Comparison of ENCODE assay signal across 8 cellular contexts in genomic region chr4:6943012-6943869, GRCh38. TPM values are rescaled to one million over a fixed set of nuclear protein-coding genes. Genes with fewer than 3 reads are reported as not detected.
A peak's percentile ranks its signal among the peaks of the same experiment; 100 is the strongest.
DNase-seq lines count a peak whose midpoint lies in the region; ATAC-seq and TF ChIP-seq lines count a peak whose summit lies in the region.

No MANE protein-coding gene starts in this region.

- H3K4me3 ChIP-seq in OCI-LY7 (ENCODE audit: low read depth, low read length, poor library complexity, severe bottlenecking) (peak overlapping the region; percentile 38), endodermal cell (ENCODE audit: low read length) (no peak overlapping the region), neural progenitor cell (no peak overlapping the region)

- peaks cover 44% of the 10 kb centered on the region for H3K4me1 Mint-ChIP-seq in endodermal cell
- H3K4me1 Mint-ChIP-seq in neural progenitor cell, result peaks cover 68% of the 10 kb centered on the region

- H3K27ac Mint-ChIP-seq in endodermal cell, result peak overlapping the region; percentile 65
- H3K27ac Mint-ChIP-seq in neural progenitor cell, result peak overlapping the region; percentile 67

- H4K20me1 ChIP-seq in OCI-LY7 (ENCODE audit: insufficient read depth, low read length) (no peaks in the 10 kb centered on the region), neural progenitor cell (ENCODE audit: low read depth) (peaks cover 76% of the 10 kb centered on the region)

- H3K9me3 Mint-ChIP-seq in endodermal cell (no peaks in the 10 kb centered on the region), neural progenitor cell (peaks cover 2% of the 10 kb centered on the region)

- H3K9ac ChIP-seq in endodermal cell (ENCODE audit: extremely low read depth, low read length, poor library complexity, severe bottlenecking), result no peak overlapping the region
- no peak overlapping the region for H3K9ac ChIP-seq in neural progenitor cell

- H3K79me2 ChIP-seq in OCI-LY7 (ENCODE audit: insufficient read depth, low read depth, low read length) (no peaks in the 10 kb centered on the region), neural progenitor cell (ENCODE audit: low read depth) (peaks cover 40% of the 10 kb centered on the region)

- no peaks in the 10 kb centered on the region for H3K27me3 Mint-ChIP-seq in endodermal cell (ENCODE audit: insufficient read depth)
- no peaks in the 10 kb centered on the region for H3K27me3 Mint-ChIP-seq in neural progenitor cell (ENCODE audit: insufficient read depth, low read depth)

- H3K4me1 ChIP-seq in OCI-LY7 (ENCODE audit: insufficient read depth, low read length, poor library complexity, severe bottlenecking) (peaks cover 53% of the 10 kb centered on the region), endodermal cell (ENCODE audit: control insufficient read depth, insufficient read depth, low read length) (peaks cover 11% of the 10 kb centered on the region), neural progenitor cell (peaks cover 53% of the 10 kb centered on the region)

- H3K36me3 Mint-ChIP-seq in endodermal cell (ENCODE audit: low read depth), result no peaks in the 10 kb centered on the region
- H3K36me3 Mint-ChIP-seq in neural progenitor cell, result peaks cover 10% of the 10 kb centered on the region

- BruUV-seq in OCI-LY7 (replicated peaks; lab: Mats Ljungman, UMichigan), result no TSS peak

- ATAC-seq in HG03378 (IDR thresholded peaks at IDR 0.05; ENCODE audit: unreplicated experiment), result no peak
- no peak for ATAC-seq in HG02840 (IDR thresholded peaks at IDR 0.05; ENCODE audit: low FRiP score, unreplicated experiment)

- POLR2A ChIA-PET in OCI-LY7 (lab: Charles Lee), result interaction anchor here (0.7 to 2.0 kb wide), 4 partner anchors 20 to 1198 kb away, joined by 3 to 6 read pairs (median 4); partner anchors contain the start of gene TBC1D14

- 80 to 85% methylated on average over 5 to 19 of the region's 19 CpGs for WGBS in endodermal cell (ENCODE audit: insufficient coverage in 1 of 2, insufficient read length in 1 of 2), 2 experiments

- H3K36me3 ChIP-seq in OCI-LY7 (ENCODE audit: insufficient read depth, low read length) (no peaks in the 10 kb centered on the region; the same call in 1 of the 2 replicates), endodermal cell (ENCODE audit: control insufficient read depth, insufficient read depth, low read length) (no peaks in the 10 kb centered on the region), neural progenitor cell (no peaks in the 10 kb centered on the region)

- CTCF ChIA-PET in OCI-LY7 (lab: Charles Lee; ENCODE audit: unreplicated experiment), result no interaction called here

- TF ChIP-seq CTCF in OCI-LY7 (conservative IDR thresholded peaks at IDR 0.05; ENCODE audit: low read length) (no peak), endodermal cell (conservative IDR thresholded peaks at IDR 0.05) (peak; percentile 14), neural progenitor cell (IDR thresholded peaks at IDR 0.05) (no peak)

- intact Hi-C loops in OCI-LY7 (cut with micrococcal nuclease; ENCODE audit: unreplicated experiment), result no loop called here

- H3F3A ChIP-seq in neural progenitor cell (ENCODE audit: low read depth), result peaks cover 11% of the 10 kb centered on the region

- DNase-seq in CD1c-positive myeloid dendritic cell (ENCODE audit: extremely low spot score) (peak; percentile 9), OCI-LY7 (ENCODE audit: low spot score) (no peak), endodermal cell (peak; percentile 76), neural progenitor cell (ENCODE audit: low spot score) (peak; percentile 41), DMS79 (lab: John Stamatoyannopoulos, UW) (no peak)
- DNase-seq in activated effector memory CD4-positive, alpha-beta T cell treated with anti-CD3 and anti-CD28 coated beads, Interleukin-2, amount 50 U/mL, for 16 hours, result no peak

- H3K9me3 ChIP-seq in OCI-LY7 (ENCODE audit: low read length) (no peaks in the 10 kb centered on the region), endodermal cell (ENCODE audit: control insufficient read depth, low read length) (no peaks in the 10 kb centered on the region), neural progenitor cell (ENCODE audit: low read depth) (no peaks in the 10 kb centered on the region)

- peak overlapping the region; percentile 78 for H3K4me2 ChIP-seq in OCI-LY7 (ENCODE audit: low read length)
- no peak overlapping the region for H3K4me2 ChIP-seq in neural progenitor cell

- no peaks in the 10 kb centered on the region for H3K27me3 ChIP-seq in endodermal cell (ENCODE audit: control insufficient read depth, insufficient read depth, low read length, poor library complexity, severe bottlenecking)
- H3K27me3 ChIP-seq in neural progenitor cell, result no peaks in the 10 kb centered on the region

- H3K4me3 Mint-ChIP-seq in endodermal cell (no peak overlapping the region), neural progenitor cell (no peak overlapping the region)

- no peaks in the 10 kb centered on the region for H3K9me2 ChIP-seq in OCI-LY7 (ENCODE audit: insufficient read depth, low read length)

- H3K27ac ChIP-seq in OCI-LY7 (ENCODE audit: low read depth, low read length, poor library complexity, severe bottlenecking) (peak overlapping the region; percentile 76), endodermal cell (ENCODE audit: low read depth, low read length) (no peak overlapping the region), neural progenitor cell (no peak overlapping the region)

- H2AFZ ChIP-seq in OCI-LY7 (ENCODE audit: low read length) (peak overlapping the region; percentile 50; the same call in 1 of the 2 replicates), neural progenitor cell (replicated peaks) (no peak overlapping the region)

RNA-seq across cellular contexts. Expression of gene TBC1D14, which starts 33.6 kb away (rescaled TPM):
- 35.6 and 38.4 TPM in 2 replicates for total RNA-seq in OCI-LY7 (2014; rRNA removed; shearing (Covaris generic))
- 44.1 and 50.4 TPM in 2 replicates for total RNA-seq in OCI-LY7 (2022)
- total RNA-seq in endodermal cell, result 10 to 100 TPM; 42.3 to 43.5 TPM
- 40.4 TPM for polyA plus RNA-seq in endodermal cell (2013, experiment 1 of 2)
- 42.0 TPM for polyA plus RNA-seq in endodermal cell (2013, experiment 2 of 2)
- total RNA-seq in neural progenitor cell (ENCODE audit: low replicate concordance), result 47.9 and 58.8 TPM in 2 replicates

Comparison
In these comparisons a context has a peak if more than half of its experiments do, and no peak if none do; other contexts are left out.
1. DNase-seq: peak in CD1c-positive myeloid dendritic cell (single experiment), endodermal cell (single experiment) and neural progenitor cell (single experiment); none in OCI-LY7 (single experiment), DMS79 (single experiment) and activated effector memory CD4-positive, alpha-beta T cell treated with anti-CD3 and anti-CD28 coated beads, Interleukin-2, amount 50 U/mL, for 16 hours (single experiment).